1 cellular context compared by ENCODE assay signal in the genomic region with DNA sequence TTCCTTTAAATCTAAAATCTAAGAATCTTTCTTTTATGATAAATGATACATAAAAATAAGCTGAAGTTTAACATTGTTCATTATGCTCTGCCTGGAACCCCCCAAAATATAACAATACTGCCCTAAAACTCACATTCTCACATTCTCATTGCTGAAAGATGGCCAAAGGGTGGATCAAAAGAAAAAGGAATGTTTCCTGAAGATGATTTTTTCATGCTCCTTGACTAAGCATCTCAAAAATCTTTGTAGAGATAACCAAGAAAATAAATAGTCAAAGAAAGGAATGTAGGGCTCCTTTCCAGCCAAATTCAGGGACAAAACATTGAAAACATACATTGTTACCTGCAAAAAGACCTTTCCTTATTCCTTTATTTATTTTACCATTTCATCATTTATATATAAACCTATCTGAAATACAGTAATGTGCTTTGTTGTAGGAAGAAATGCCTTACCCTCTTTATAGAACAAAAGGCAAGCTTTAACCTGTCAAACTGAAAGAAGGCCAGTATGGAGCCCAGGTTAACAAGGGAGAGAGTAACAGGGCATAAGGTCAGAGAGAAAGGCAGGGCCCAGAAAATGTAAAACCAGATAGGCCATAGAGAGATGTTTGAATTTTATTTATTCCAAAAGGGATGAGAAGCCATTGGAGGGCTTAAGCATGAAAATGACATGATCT.
TF ChIP-seq lines count a peak whose summit lies in the region.

No MANE protein-coding gene starts in this region.

TF ChIP-seq in HepG2, 621 proteins besides CTCF, POLR2A, EP300 and RAD21 (continued from another document):
- TF ChIP-seq, protein P1, sequence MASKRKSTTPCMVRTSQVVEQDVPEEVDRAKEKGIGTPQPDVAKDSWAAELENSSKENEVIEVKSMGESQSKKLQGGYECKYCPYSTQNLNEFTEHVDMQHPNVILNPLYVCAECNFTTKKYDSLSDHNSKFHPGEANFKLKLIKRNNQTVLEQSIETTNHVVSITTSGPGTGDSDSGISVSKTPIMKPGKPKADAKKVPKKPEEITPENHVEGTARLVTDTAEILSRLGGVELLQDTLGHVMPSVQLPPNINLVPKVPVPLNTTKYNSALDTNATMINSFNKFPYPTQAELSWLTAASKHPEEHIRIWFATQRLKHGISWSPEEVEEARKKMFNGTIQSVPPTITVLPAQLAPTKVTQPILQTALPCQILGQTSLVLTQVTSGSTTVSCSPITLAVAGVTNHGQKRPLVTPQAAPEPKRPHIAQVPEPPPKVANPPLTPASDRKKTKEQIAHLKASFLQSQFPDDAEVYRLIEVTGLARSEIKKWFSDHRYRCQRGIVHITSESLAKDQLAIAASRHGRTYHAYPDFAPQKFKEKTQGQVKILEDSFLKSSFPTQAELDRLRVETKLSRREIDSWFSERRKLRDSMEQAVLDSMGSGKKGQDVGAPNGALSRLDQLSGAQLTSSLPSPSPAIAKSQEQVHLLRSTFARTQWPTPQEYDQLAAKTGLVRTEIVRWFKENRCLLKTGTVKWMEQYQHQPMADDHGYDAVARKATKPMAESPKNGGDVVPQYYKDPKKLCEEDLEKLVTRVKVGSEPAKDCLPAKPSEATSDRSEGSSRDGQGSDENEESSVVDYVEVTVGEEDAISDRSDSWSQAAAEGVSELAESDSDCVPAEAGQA (IDR thresholded peaks at IDR 0.05; ENCODE audit: low read depth), result no peak
- TF ChIP-seq, protein P1 (CRISPR knock-in tag; IDR thresholded peaks at IDR 0.05; ENCODE audit: borderline replicate concordance), result no peak
- TF ChIP-seq ZNF891 (CRISPR knock-in tag; IDR thresholded peaks at IDR 0.05) (no peak), ZNF282 (IDR thresholded peaks at IDR 0.05; ENCODE audit: partially characterized antibody) (no peak)
